In the genomic region with DNA sequence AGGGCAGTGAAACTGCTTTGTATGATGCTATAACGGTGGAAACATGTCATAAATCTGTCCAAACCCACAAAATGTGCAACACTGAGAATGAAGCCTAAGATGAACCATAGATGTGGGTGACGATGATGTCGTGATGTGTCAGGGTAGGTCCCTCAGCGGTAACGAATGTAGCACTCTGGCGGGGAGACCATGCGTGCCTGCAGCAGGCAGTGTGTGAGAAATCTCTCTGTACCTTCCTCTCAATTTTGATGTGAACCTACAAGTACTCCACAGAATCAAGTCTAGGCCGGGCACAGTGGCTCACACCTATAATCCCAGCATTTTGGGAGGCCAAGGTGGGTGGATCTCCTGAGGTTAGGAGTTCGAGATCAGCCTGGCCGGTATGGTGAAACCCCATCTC, we compare ENCODE assay signal across 19 cellular contexts.
A peak's percentile ranks its signal among the peaks of the same experiment; 100 is the strongest.
DNase-seq lines count a peak whose midpoint lies in the region; ATAC-seq and TF ChIP-seq lines count a peak whose summit lies in the region.
"Had no signal": no experiment of that assay in that cellular context is flagged by ENCODE, and none has a peak within 500 bp of the region (broad histone marks: within the 10 kb centered on the region; RNA-seq: fewer than 3 reads in every experiment).

No MANE protein-coding gene starts in this region.

- H3K36me3 Mint-ChIP-seq in activated CD4-positive, alpha-beta T cell treated with anti-CD3 and anti-CD28 coated beads for 36 hours (ENCODE audit: low read depth), result no peaks in the 10 kb centered on the region
- no peaks in the 10 kb centered on the region for H3K36me3 Mint-ChIP-seq in chondrocyte (ENCODE audit: low read depth)
- H3K36me3 Mint-ChIP-seq: brain had no signal

- H3K27me3 Mint-ChIP-seq in activated CD4-positive, alpha-beta T cell treated with anti-CD3 and anti-CD28 coated beads for 36 hours, result no peaks in the 10 kb centered on the region
- peaks cover 4% of the 10 kb centered on the region for H3K27me3 Mint-ChIP-seq in chondrocyte (ENCODE audit: low read depth)
- H3K27me3 Mint-ChIP-seq: CD4-positive, CD25-positive, alpha-beta regulatory T cell had no signal

- POLR2A ChIA-PET in activated CD4-positive, alpha-beta T cell treated with anti-CD3 and anti-CD28 coated beads for 36 hours (lab: Charles Lee), result no interaction called here

- H3K9me3 Mint-ChIP-seq in activated CD4-positive, alpha-beta T cell treated with anti-CD3 and anti-CD28 coated beads for 36 hours (ENCODE audit: low read depth), result no peaks in the 10 kb centered on the region
- H3K9me3 Mint-ChIP-seq in chondrocyte (ENCODE audit: low read depth), result no peaks in the 10 kb centered on the region
- H3K9me3 Mint-ChIP-seq: brain had no signal

- CTCF ChIA-PET in activated CD4-positive, alpha-beta T cell treated with anti-CD3 and anti-CD28 coated beads for 36 hours (lab: Charles Lee), result no interaction called here

- H3K27ac Mint-ChIP-seq in activated CD4-positive, alpha-beta T cell treated with anti-CD3 and anti-CD28 coated beads for 36 hours, result no peak overlapping the region
- H3K27ac Mint-ChIP-seq in chondrocyte (ENCODE audit: unreplicated experiment), result no peak overlapping the region

- intact Hi-C loops in activated CD4-positive, alpha-beta T cell treated with anti-CD3 and anti-CD28 coated beads for 36 hours (cut with DNase I, micrococcal nuclease), result no loop called here
- intact Hi-C loops in cardiac septum (cut with DNase I) (no loop called here), Right ventricle myocardium superior (cut with DNase I) (no loop called here)

- no peak overlapping the region for H3K4me3 Mint-ChIP-seq in activated CD4-positive, alpha-beta T cell treated with anti-CD3 and anti-CD28 coated beads for 36 hours
- no peak overlapping the region for H3K4me3 Mint-ChIP-seq in chondrocyte (ENCODE audit: unreplicated experiment)
- H3K4me3 Mint-ChIP-seq: CD4-positive, CD25-positive, alpha-beta regulatory T cell had no signal

- no peaks in the 10 kb centered on the region for H3K4me1 Mint-ChIP-seq in activated CD4-positive, alpha-beta T cell treated with anti-CD3 and anti-CD28 coated beads for 36 hours
- H3K4me1 Mint-ChIP-seq in chondrocyte (ENCODE audit: low read depth), result no peaks in the 10 kb centered on the region
- H3K4me1 Mint-ChIP-seq: CD4-positive, CD25-positive, alpha-beta regulatory T cell had no signal

- no peak for TF ChIP-seq CTCF in chondrocyte (IDR thresholded peaks at IDR 0.05)

- peak; percentile 60 for DNase-seq in activated CD4-positive, alpha-beta T cell treated with anti-CD3 and anti-CD28 coated beads for 36 hours
- no peak for DNase-seq in activated CD4-positive, alpha-beta T cell treated with anti-CD3 and anti-CD28 coated beads, Interleukin-2, amount 50 U/mL, for 1 hour
- DNase-seq in cardiac septum (ENCODE audit: low spot score) (peak; percentile 50), Right ventricle myocardium superior (no peak), chondrocyte (ENCODE audit: low spot score) (peak; percentile 28), NCI-H1436 treated with DMSO at 0.1 percent for 48 hours (lab: John Stamatoyannopoulos, UW) (no peak), hepatic stellate cell (ENCODE audit: low spot score) (no peak)
- peak; percentile 2 to 50 for DNase-seq in stimulated activated CD8-positive, alpha-beta memory T cell treated with anti-CD3 and anti-CD28 coated beads, Interleukin-7, amount 100 ng/mL, for 48 hours (ENCODE audit: extremely low read depth in 1 of 2, low read depth in 1 of 2)
- DNase-seq: activated effector memory CD4-positive, alpha-beta T cell treated with Interleukin-2 at 50 U/mL for 16 hours; adrenal gland; CD4-positive, CD25-positive, alpha-beta regulatory T cell; mesenchymal stem cell; NCI-H1092; NCI-H187 treated with DMSO at 0.1 percent for 48 hours; NCI-H526 treated with DMSO at 0.1 percent for 48 hours; psoas muscle; T-helper 9 cell; upper lobe of left lung had no signal

- ATAC-seq in activated CD4-positive, alpha-beta T cell treated with anti-CD3 and anti-CD28 coated beads for 36 hours, result peak; percentile 77
- ATAC-seq in Right ventricle myocardium superior (ENCODE audit: poor library complexity), result no peak

Comparison
In these comparisons a context has a peak if more than half of its experiments do, and no peak if none do; other contexts are left out.
1. DNase-seq: peak in activated CD4-positive, alpha-beta T cell treated with anti-CD3 and anti-CD28 coated beads for 36 hours (single experiment), cardiac septum (single experiment), chondrocyte (single experiment) and stimulated activated CD8-positive, alpha-beta memory T cell treated with anti-CD3 and anti-CD28 coated beads, Interleukin-7, amount 100 ng/mL, for 48 hours (2 of 2); none in activated CD4-positive, alpha-beta T cell treated with anti-CD3 and anti-CD28 coated beads, Interleukin-2, amount 50 U/mL, for 1 hour (single experiment), Right ventricle myocardium superior (single experiment), NCI-H1436 treated with DMSO at 0.1 percent for 48 hours (single experiment) and hepatic stellate cell (single experiment).